ENCODE assay signal across 20 cellular contexts in the genomic region with DNA sequence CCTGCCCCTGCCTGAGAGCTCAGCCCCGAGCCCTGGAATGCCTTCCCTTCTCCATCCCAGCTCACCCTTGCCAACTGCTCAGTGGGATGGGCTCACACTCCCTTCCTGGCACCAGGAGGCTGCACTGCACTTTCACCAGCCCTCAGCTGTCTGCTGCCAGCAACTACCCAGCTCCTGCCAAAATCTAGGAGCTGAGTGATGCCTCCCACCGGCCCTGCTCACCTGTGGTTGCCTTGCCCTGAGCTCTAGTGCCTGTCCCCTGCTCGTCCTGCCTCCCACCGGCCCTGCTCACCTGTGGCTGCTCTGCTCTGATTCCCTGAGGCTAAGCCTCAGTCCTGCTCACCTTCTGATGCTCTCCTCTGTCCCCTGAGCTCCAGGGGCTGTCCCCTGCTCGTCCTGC.
DNase-seq lines count a peak whose midpoint lies in the region; TF ChIP-seq lines count a peak whose summit lies in the region.
"Had no signal": no experiment of that assay in that cellular context is flagged by ENCODE, and none has a peak within 500 bp of the region (broad histone marks: within the 10 kb centered on the region; RNA-seq: fewer than 3 reads in every experiment).

No MANE protein-coding gene starts in this region.

- H3K27ac ChIP-seq in HEK293 (ENCODE audit: extremely low read depth, low read depth, low read length) (no peak overlapping the region), neuronal stem cell (replicated peaks; ENCODE audit: low read length) (no peak overlapping the region)
- H3K27ac ChIP-seq: 22Rv1, adrenal gland, esophagus squamous epithelium, left ventricle myocardium inferior, sigmoid colon had no signal

- no peak overlapping the region for H2BK5ac ChIP-seq in neuronal stem cell (ENCODE audit: low read length)

- no peak overlapping the region for H3K23ac ChIP-seq in neuronal stem cell (ENCODE audit: low read depth, low read length, poor library complexity)

- H2BK120ac ChIP-seq in neuronal stem cell (ENCODE audit: low read depth, low read length) = no peak overlapping the region

- no peak overlapping the region for H2AK5ac ChIP-seq in neuronal stem cell (ENCODE audit: low read depth, low read length)

- no peak overlapping the region for H4K8ac ChIP-seq in neuronal stem cell (ENCODE audit: low read depth, low read length)

- no peak overlapping the region for H3K4me2 ChIP-seq in neuronal stem cell (ENCODE audit: insufficient read depth, low read length, poor library complexity, severe bottlenecking)

- H3K27me3 ChIP-seq in neuronal stem cell (ENCODE audit: control insufficient read depth in 3 of 3, insufficient read depth in 3 of 3, low read depth in 1 of 3, low read length in 3 of 3) = peaks cover 0 to 24% (median 0%) of the 10 kb centered on the region in 3 experiments
- H3K27me3 ChIP-seq: adrenal gland, BE2C, Peyer's patch, sigmoid colon had no signal

- POLR2A ChIA-PET in HEK293 (lab: Yijun Ruan, JAX) = no interaction called here

- H3K4me3 ChIP-seq in HEK293 (ENCODE audit: low read depth, low read length) (no peak overlapping the region), neuronal stem cell (ENCODE audit: low read length in 2 of 2) (peak overlapping the region in 1 of 2 donors; percentile 3)
- H3K4me3 ChIP-seq: adrenal gland, esophagus squamous epithelium, left ventricle myocardium inferior, sigmoid colon had no signal

- H3K9me3 ChIP-seq in HEK293 (ENCODE audit: control insufficient read depth, insufficient read depth, low read depth, low read length) = no peaks in the 10 kb centered on the region
- peaks cover 0 to 16% of the 10 kb centered on the region in 2 donors for H3K9me3 ChIP-seq in neuronal stem cell (replicated peaks in 1 of 2; ENCODE audit: control insufficient read depth in 2 of 2, insufficient read depth in 1 of 2, low read depth in 1 of 2, low read length in 2 of 2)
- H3K9me3 ChIP-seq: adrenal gland, BE2C, esophagus squamous epithelium, left ventricle myocardium inferior, Peyer's patch, sigmoid colon had no signal

- H3K9ac ChIP-seq in neuronal stem cell (ENCODE audit: low read depth, low read length, poor library complexity) = no peak overlapping the region

- no peaks in the 10 kb centered on the region for H3K79me1 ChIP-seq in neuronal stem cell (ENCODE audit: low read depth, low read length)

- intact Hi-C loops in posterior vena cava (cut with DNase I) = no loop called here

- H2BK12ac ChIP-seq in neuronal stem cell (ENCODE audit: low read length) = no peak overlapping the region

- no peaks in the 10 kb centered on the region for H3K36me3 ChIP-seq in HEK293 (ENCODE audit: control insufficient read depth in 2 of 2, insufficient read depth in 1 of 2, low read length in 2 of 2)
- no peaks in the 10 kb centered on the region for H3K36me3 ChIP-seq in neuronal stem cell (replicated peaks in 1 of 2; ENCODE audit: control insufficient read depth in 2 of 2, insufficient read depth in 2 of 2, low read length in 2 of 2)
- H3K36me3 ChIP-seq: adrenal gland, BE2C, esophagus squamous epithelium, left ventricle myocardium inferior, Peyer's patch, sigmoid colon had no signal

- H3K4ac ChIP-seq in neuronal stem cell (ENCODE audit: low read length) = no peak overlapping the region

- H3K18ac ChIP-seq in neuronal stem cell (ENCODE audit: low read length) = no peak overlapping the region

- H2AFZ ChIP-seq in neuronal stem cell (ENCODE audit: low read length) = no peak overlapping the region

- TF ChIP-seq CTCF in HEK293 (tag by site-specific recombination; IDR thresholded peaks at IDR 0.05) = no peak

- no peak overlapping the region for H3K14ac ChIP-seq in neuronal stem cell (ENCODE audit: low read length)

- no peak overlapping the region for H2BK15ac ChIP-seq in neuronal stem cell (ENCODE audit: low read length)

- CTCF ChIA-PET in HEK293 (lab: Yijun Ruan, JAX) = no interaction called here

- DNase-seq in DMS 273 (lab: John Stamatoyannopoulos, UW; ENCODE audit: unreplicated experiment) (peak; percentile 33), DMS 273 treated with DMSO at 0.1 percent for 48 hours (lab: John Stamatoyannopoulos, UW) (no peak), ecto neural progenitor cell (ENCODE audit: low spot score) (peak; percentile 35), posterior vena cava (ENCODE audit: low spot score) (peak; percentile 78), neuronal stem cell (ENCODE audit: low spot score) (no peak), SKM-1 (lab: John Stamatoyannopoulos, UW; ENCODE audit: unreplicated experiment) (no peak), mucosa of gallbladder (ENCODE audit: low spot score) (no peak)
- DNase-seq: adrenal gland, BE2C, COR-L47, esophagus squamous epithelium, KBM-7, left ventricle myocardium inferior, NCI-H2029, NCI-H446 treated with DMSO at 0.1 percent for 48 hours, occipital lobe, sigmoid colon had no signal

- no peak overlapping the region for H4K91ac ChIP-seq in neuronal stem cell (ENCODE audit: low read depth, low read length, poor library complexity)

- WGBS in neuronal stem cell (ENCODE audit: extremely low coverage in 2 of 2, insufficient read length in 2 of 2, insufficient replicate concordance in 1 of 2), 2 donors = no CpG with 5 or more reads among the region's 5 CpGs

- H3K4me1 ChIP-seq in HEK293 (ENCODE audit: control insufficient read depth, insufficient read depth, low read length) (no peaks in the 10 kb centered on the region), neuronal stem cell (ENCODE audit: control insufficient read depth in 2 of 2, insufficient read depth in 1 of 2, low read depth in 1 of 2, low read length in 2 of 2) (no peaks in the 10 kb centered on the region)
- H3K4me1 ChIP-seq: adrenal gland, BE2C, esophagus squamous epithelium, left ventricle myocardium inferior, Peyer's patch had no signal

TF ChIP-seq in HEK293, 187 proteins besides CTCF, POLR2A, EP300 and RAD21:
- no peak for TF ChIP-seq KLF9 (tag by site-specific recombination; IDR thresholded peaks at IDR 0.05; ENCODE audit: low read depth)
- peak; percentile 84; the same call in 1 of the 2 replicates for TF ChIP-seq SCRT1 (tag by site-specific recombination; IDR thresholded peaks at IDR 0.05; ENCODE audit: borderline replicate concordance)
- TF ChIP-seq ZNF626 (tag by site-specific recombination; IDR thresholded peaks at IDR 0.05) = no peak
- TF ChIP-seq REPIN1 (tag by site-specific recombination; IDR thresholded peaks at IDR 0.05; ENCODE audit: low read depth) = no peak
- TF ChIP-seq SCRT2 (tag by site-specific recombination; IDR thresholded peaks at IDR 0.05) = peak; percentile 41
- TF ChIP-seq GLI2 (tag by site-specific recombination; IDR thresholded peaks at IDR 0.05; ENCODE audit: borderline replicate concordance, low read depth) = no peak

Comparison
In these comparisons a context has a peak if more than half of its experiments do, and no peak if none do; other contexts are left out.
1. DNase-seq: peak in DMS 273 (single experiment), ecto neural progenitor cell (single experiment) and posterior vena cava (single experiment); none in DMS 273 treated with DMSO at 0.1 percent for 48 hours (single experiment), neuronal stem cell (single experiment), SKM-1 (single experiment) and mucosa of gallbladder (single experiment).